In the genomic region with DNA sequence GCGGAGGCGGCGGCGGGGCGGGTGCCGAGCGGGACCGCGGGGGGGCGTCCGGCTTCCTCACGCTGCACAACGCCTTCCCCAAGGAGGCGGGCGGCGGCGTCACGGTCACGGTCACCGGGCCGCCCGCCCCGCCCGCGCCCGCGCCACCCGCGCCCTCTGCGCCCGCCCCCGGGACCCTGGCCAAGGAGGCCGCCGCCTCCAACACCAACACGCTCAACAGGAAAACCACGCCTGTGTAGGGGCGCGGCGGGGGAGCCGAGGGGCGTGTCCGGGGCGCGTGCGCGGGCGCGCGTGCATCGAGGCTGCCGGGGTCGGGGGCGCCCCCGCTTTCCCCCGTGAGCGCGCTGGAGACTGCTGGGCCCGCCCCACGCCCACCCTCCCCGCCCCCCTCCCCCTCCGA, we compare ENCODE assay signal across 12 cellular contexts. TPM values are rescaled to one million over a fixed set of nuclear protein-coding genes. Genes with fewer than 3 reads are reported as not detected.
DNase-seq lines count a peak whose midpoint lies in the region; ATAC-seq and TF ChIP-seq lines count a peak whose summit lies in the region.
"Had no signal": no experiment of that assay in that cellular context is flagged by ENCODE, and none has a peak within 500 bp of the region (broad histone marks: within the 10 kb centered on the region; RNA-seq: fewer than 3 reads in every experiment).

No MANE protein-coding gene starts in this region.

- 0% methylated on average over 32 of the region's 61 CpGs for WGBS in prostate gland

- TF ChIP-seq POLR2A in prostate gland (IDR thresholded peaks at IDR 0.05): no peak

- no peak overlapping the region for H3K27ac ChIP-seq in prostate gland

- intact Hi-C loops in prostate gland (cut with DNase I): no loop called here

- H3K9me3 ChIP-seq in prostate gland: no peaks in the 10 kb centered on the region

- TF ChIP-seq CTCF in fibroblast of villous mesenchyme (IDR thresholded peaks at IDR 0.05; ENCODE audit: insufficient read depth, low read depth, low read length): no peak
- no peak for TF ChIP-seq CTCF in prostate gland (IDR thresholded peaks at IDR 0.05)

- H3K4me3 ChIP-seq in fibroblast of villous mesenchyme (ENCODE audit: low read depth, low read length) (peak overlapping the region; percentile 9), prostate gland (peak overlapping the region in 1 of 2 donors; percentile 19)

- peaks cover 12% of the 10 kb centered on the region for H3K27me3 ChIP-seq in prostate gland (replicated peaks; ENCODE audit: insufficient read depth)

- no peak for ATAC-seq in GM21447 (IDR thresholded peaks at IDR 0.05; ENCODE audit: unreplicated experiment)
- no peak for ATAC-seq in GM19324 (IDR thresholded peaks at IDR 0.05; ENCODE audit: low FRiP score, unreplicated experiment)
- ATAC-seq: activated T-cell treated with anti-CD3 and anti-CD28 coated beads, Interleukin-2, amount 50 U/mL, for 4 hours had no signal

- peak; percentile 18 for DNase-seq in DMS79 treated with DMSO at 0.1 percent for 48 hours (lab: John Stamatoyannopoulos, UW)
- no peak for DNase-seq in DMS79 (lab: John Stamatoyannopoulos, UW)
- peak; percentile 22 for DNase-seq in NCI-H526 treated with DMSO at 0.1 percent for 48 hours (lab: John Stamatoyannopoulos, UW)
- DNase-seq in fibroblast of villous mesenchyme (ENCODE audit: low read depth): peak; percentile 49
- peak; percentile 20 for DNase-seq in prostate gland (ENCODE audit: low spot score)
- no peak for DNase-seq in NCI-H1436 (lab: John Stamatoyannopoulos, UW)
- DNase-seq: activated T-cell treated with anti-CD3 and anti-CD28 coated beads, Interleukin-2, amount 50 U/mL, for 4 hours; cortex of kidney; NCI-H187 had no signal

- H3K4me1 ChIP-seq in prostate gland (replicated peaks): no peaks in the 10 kb centered on the region

- H3K36me3 ChIP-seq in prostate gland: no peaks in the 10 kb centered on the region

RNA-seq across cellular contexts. Expression of gene CACNG6, which starts 8.8 kb away (rescaled TPM):
- total RNA-seq in fibroblast of villous mesenchyme (under 0.01 and 1.3 TPM in 2 replicates), prostate gland (1 to 10 TPM in 1 of 2 donors, not detected in 1; 2.3 TPM)
- total RNA-seq: activated T-cell treated with anti-CD3 and anti-CD28 coated beads, Interleukin-2, amount 50 U/mL, for 4 hours; posterior vena cava had no signal

RNA-seq across cellular contexts. Expression of gene CACNG8, which starts 19.9 kb away (rescaled TPM):
- total RNA-seq in fibroblast of villous mesenchyme (under 0.01 TPM in 1 of 2 replicates, not detected in the other), prostate gland (under 1 TPM in 1 of 2 donors, not detected in 1; 0.51 TPM)
- total RNA-seq: activated T-cell treated with anti-CD3 and anti-CD28 coated beads, Interleukin-2, amount 50 U/mL, for 4 hours had no signal

Comparison
In these comparisons a context has a peak if more than half of its experiments do, and no peak if none do; other contexts are left out.
1. DNase-seq: peak in DMS79 treated with DMSO at 0.1 percent for 48 hours (single experiment), NCI-H526 treated with DMSO at 0.1 percent for 48 hours (single experiment), fibroblast of villous mesenchyme (single experiment) and prostate gland (single experiment); none in DMS79 (single experiment) and NCI-H1436 (single experiment).